In the genomic region with DNA sequence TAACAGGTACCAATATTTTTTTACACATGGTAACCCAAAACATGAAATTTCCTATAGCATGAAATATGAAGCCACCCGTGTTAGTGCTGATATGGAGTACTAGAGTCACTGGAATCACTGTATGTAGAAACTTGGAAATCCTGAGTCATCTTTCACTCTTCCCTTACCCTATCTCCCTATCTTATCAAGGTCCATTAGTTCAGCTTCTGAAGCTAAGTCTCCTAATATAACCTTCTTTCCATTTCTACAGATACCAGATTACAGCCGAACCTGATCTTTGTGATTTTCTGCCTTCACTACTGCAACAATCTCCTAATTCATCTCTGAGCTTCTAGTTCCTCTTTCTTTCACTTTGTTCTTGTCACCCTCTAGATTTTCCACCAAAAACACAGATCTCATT, we compare ENCODE assay signal across 17 cellular contexts. TPM values are rescaled to one million over a fixed set of nuclear protein-coding genes. Genes with fewer than 3 reads are reported as not detected.
"Had no signal": no experiment of that assay in that cellular context is flagged by ENCODE, and none has a peak within 500 bp of the region (broad histone marks: within the 10 kb centered on the region; RNA-seq: fewer than 3 reads in every experiment).

No MANE protein-coding gene starts in this region.

- H3K27me3 ChIP-seq: stomach, vagina had no signal

- ATAC-seq: activated CD4-positive, CD25-positive, alpha-beta regulatory T cell treated with anti-CD3 and anti-CD28 coated beads, Interleukin-2, amount 50 U/mL, for 24 hours; esophagus mucosa; left cardiac atrium; sciatic nerve had no signal

- H3K27ac Mint-ChIP-seq: activated naive CD8-positive, alpha-beta T cell; immature natural killer cell; natural killer cell treated with Interleukin-12 subunit alpha and Interleukin-12 subunit beta and Interleukin-15 and Interleukin-18, amount 100 ng/mL, for 72 hours had no signal

- H3K4me3 Mint-ChIP-seq: activated naive CD8-positive, alpha-beta T cell; immature natural killer cell; natural killer cell treated with Interleukin-12 subunit alpha and Interleukin-12 subunit beta and Interleukin-15 and Interleukin-18, amount 100 ng/mL, for 72 hours had no signal

- FAIRE-seq: TTC549 had no signal

- H3K27me3 Mint-ChIP-seq: activated naive CD8-positive, alpha-beta T cell had no signal

- H3K9me3 ChIP-seq: stomach, vagina had no signal

- DNase-seq: activated effector memory CD4-positive, alpha-beta T cell treated with anti-CD3 and anti-CD28 coated beads, Interleukin-2, amount 50 U/mL, for 16 hours; anterior cingulate cortex; cerebellar nuclear complex; dermis blood vessel endothelial cell; glutamatergic neuron; immature natural killer cell; left cardiac atrium; mammary epithelial cell; stomach; T-helper 2 cell had no signal

- H3K36me3 Mint-ChIP-seq: activated naive CD8-positive, alpha-beta T cell; immature natural killer cell; natural killer cell treated with Interleukin-12 subunit alpha and Interleukin-12 subunit beta and Interleukin-15 and Interleukin-18, amount 100 ng/mL, for 72 hours had no signal

- H3K4me3 ChIP-seq: stomach, vagina had no signal

- H3K9me3 Mint-ChIP-seq: immature natural killer cell; natural killer cell treated with Interleukin-12 subunit alpha and Interleukin-12 subunit beta and Interleukin-15 and Interleukin-18, amount 100 ng/mL, for 72 hours had no signal

- H3K4me1 Mint-ChIP-seq: immature natural killer cell had no signal

- H3K27ac ChIP-seq: stomach, vagina had no signal

RNA-seq across cellular contexts. Expression of a gene that starts 59.0 kb away (rescaled TPM):
- polyA plus RNA-seq: immature natural killer cell had no signal
